ENCODE assay signal across 12 cellular contexts in genomic region chr16:85167589-85168537, GRCh38. TPM values are rescaled to one million over a fixed set of nuclear protein-coding genes. Genes with fewer than 3 reads are reported as not detected.
A peak's percentile ranks its signal among the peaks of the same experiment; 100 is the strongest.
DNase-seq lines count a peak whose midpoint lies in the region; ATAC-seq and TF ChIP-seq lines count a peak whose summit lies in the region.
"Had no signal": no experiment of that assay in that cellular context is flagged by ENCODE, and none has a peak within 500 bp of the region (broad histone marks: within the 10 kb centered on the region; RNA-seq: fewer than 3 reads in every experiment).

No MANE protein-coding gene starts in this region.

- no peak for ATAC-seq in natural killer cell
- ATAC-seq in natural killer cell treated with Interleukin-12 subunit alpha and Interleukin-12 subunit beta and Interleukin-15 and Interleukin-18, amount 100 ng/mL, for 72 hours, result no peak
- ATAC-seq in mucosa of descending colon, result peak; percentile 45

- peak overlapping the region; percentile 73 to 79 (median 76) for H3K27ac ChIP-seq in esophagus muscularis mucosa (replicated peaks in 1 of 4)
- no peak overlapping the region for H3K27ac ChIP-seq in urinary bladder (ENCODE audit: low read depth)
- H3K27ac ChIP-seq in caudate nucleus (ENCODE audit: low read depth, low read length), result no peak overlapping the region
- no peak overlapping the region for H3K27ac ChIP-seq in thyroid gland

- no peak overlapping the region for H3K27ac Mint-ChIP-seq in natural killer cell
- no peak overlapping the region for H3K27ac Mint-ChIP-seq in natural killer cell treated with Interleukin-12 subunit alpha and Interleukin-12 subunit beta and Interleukin-15 and Interleukin-18, amount 100 ng/mL, for 72 hours
- H3K27ac Mint-ChIP-seq: activated CD4-positive, alpha-beta T cell treated with anti-CD3 and anti-CD28 coated beads, Interleukin-2, amount 10 ng/mL, durations not matched to agents 24 days and 14 days had no signal

- no peak for DNase-seq in natural killer cell
- no peak for DNase-seq in natural killer cell treated with Interleukin-12 subunit alpha and Interleukin-12 subunit beta and Interleukin-15 and Interleukin-18, amount 100 ng/mL, for 72 hours (ENCODE audit: low spot score)
- DNase-seq in esophagus muscularis mucosa (ENCODE audit: extremely low spot score), result no peak
- peak in 1 of 3 donors; percentile 46 for DNase-seq in mucosa of descending colon
- DNase-seq in stimulated activated naive CD4-positive, alpha-beta T cell (lab: John Stamatoyannopoulos, UW), result no peak
- DNase-seq in caudate nucleus (lab: John Stamatoyannopoulos, UW), result no peak
- no peak for DNase-seq in thyroid gland
- DNase-seq: activated CD4-positive, alpha-beta T cell treated with anti-CD3 and anti-CD28 coated beads, Interleukin-2, amount 10 ng/mL, durations not matched to agents 24 days and 14 days; activated effector memory CD4-positive, alpha-beta T cell treated with anti-CD3 and anti-CD28 coated beads, Interleukin-2, amount 50 U/mL, for 16 hours had no signal

- no peaks in the 10 kb centered on the region for H3K36me3 Mint-ChIP-seq in natural killer cell
- H3K36me3 Mint-ChIP-seq in natural killer cell treated with Interleukin-12 subunit alpha and Interleukin-12 subunit beta and Interleukin-15 and Interleukin-18, amount 100 ng/mL, for 72 hours, result no peaks in the 10 kb centered on the region

- H3K27me3 ChIP-seq in esophagus muscularis mucosa (peaks cover 0 to 7% (median 1%) of the 10 kb centered on the region in 4 donors), thyroid gland (no peaks in the 10 kb centered on the region)

- intact Hi-C loops in natural killer cell (cut with micrococcal nuclease) (no loop called here), esophagus muscularis mucosa (cut with DNase I) (no loop called here), mucosa of descending colon (cut with DNase I, micrococcal nuclease) (no loop called here), thyroid gland (cut with DNase I) (no loop called here)

- H3K9me3 ChIP-seq in esophagus muscularis mucosa (no peaks in the 10 kb centered on the region), mucosa of descending colon (no peaks in the 10 kb centered on the region), thyroid gland (no peaks in the 10 kb centered on the region)

- TF ChIP-seq CTCF in natural killer cell (IDR thresholded peaks at IDR 0.05), result no peak
- no peak for TF ChIP-seq CTCF in esophagus muscularis mucosa (IDR thresholded peaks at IDR 0.05)
- TF ChIP-seq CTCF in mucosa of descending colon (IDR thresholded peaks at IDR 0.05), result no peak
- TF ChIP-seq CTCF in thyroid gland (IDR thresholded peaks at IDR 0.05), result no peak

- H3K36me3 ChIP-seq in esophagus muscularis mucosa (no peaks in the 10 kb centered on the region), mucosa of descending colon (ENCODE audit: low read depth) (no peaks in the 10 kb centered on the region), urinary bladder (ENCODE audit: insufficient read depth) (no peaks in the 10 kb centered on the region), thyroid gland (no peaks in the 10 kb centered on the region)

- H3K4me3 ChIP-seq in esophagus muscularis mucosa (peak overlapping the region in 2 of 4 donors; percentile 43 to 47), mucosa of descending colon (no peak overlapping the region), urinary bladder (ENCODE audit: low read depth, low read length) (peak overlapping the region; percentile 60), thyroid gland (replicated peaks in 1 of 3) (no peak overlapping the region)
- H3K4me3 ChIP-seq: lung had no signal

- no peak for TF ChIP-seq EP300 in esophagus muscularis mucosa (IDR thresholded peaks at IDR 0.05)

- no peak for TF ChIP-seq POLR2A in esophagus muscularis mucosa (IDR thresholded peaks at IDR 0.05; ENCODE audit: low read depth)
- no peak for TF ChIP-seq POLR2A in thyroid gland (IDR thresholded peaks at IDR 0.05)

- peaks cover 43 to 48% of the 10 kb centered on the region in 2 donors for H3K27me3 Mint-ChIP-seq in natural killer cell (ENCODE audit: low read depth in 2 of 2)
- peaks cover 21 to 33% of the 10 kb centered on the region in 2 donors for H3K27me3 Mint-ChIP-seq in natural killer cell treated with Interleukin-12 subunit alpha and Interleukin-12 subunit beta and Interleukin-15 and Interleukin-18, amount 100 ng/mL, for 72 hours

- H3K4me3 Mint-ChIP-seq in natural killer cell, result peak overlapping the region; percentile 9
- H3K4me3 Mint-ChIP-seq in natural killer cell treated with Interleukin-12 subunit alpha and Interleukin-12 subunit beta and Interleukin-15 and Interleukin-18, amount 100 ng/mL, for 72 hours, result no peak overlapping the region

- peaks cover 61 to 96% (median 93%) of the 10 kb centered on the region in 4 donors for H3K4me1 ChIP-seq in esophagus muscularis mucosa
- peaks cover 6% of the 10 kb centered on the region for H3K4me1 ChIP-seq in mucosa of descending colon (ENCODE audit: low read depth)
- peaks cover 2% of the 10 kb centered on the region for H3K4me1 ChIP-seq in urinary bladder (ENCODE audit: insufficient read depth)
- peaks cover 6 to 44% of the 10 kb centered on the region in 2 donors for H3K4me1 ChIP-seq in thyroid gland

- peaks cover 0 to 7% of the 10 kb centered on the region in 2 donors for H3K4me1 Mint-ChIP-seq in natural killer cell
- H3K4me1 Mint-ChIP-seq in natural killer cell treated with Interleukin-12 subunit alpha and Interleukin-12 subunit beta and Interleukin-15 and Interleukin-18, amount 100 ng/mL, for 72 hours (ENCODE audit: low read depth in 2 of 2), result peaks cover 0 to 2% of the 10 kb centered on the region in 2 donors
- H3K4me1 Mint-ChIP-seq: activated CD4-positive, alpha-beta T cell treated with anti-CD3 and anti-CD28 coated beads, Interleukin-2, amount 10 ng/mL, durations not matched to agents 24 days and 14 days had no signal

- 76% methylated on average over 13 of the region's 22 CpGs for WGBS in esophagus muscularis mucosa
- WGBS in urinary bladder, result 74% methylated on average over 22 of the region's 22 CpGs
- 85 to 87% methylated on average over 22 of the region's 22 CpGs for WGBS in thyroid gland, 2 donors

- H3K9me3 Mint-ChIP-seq in natural killer cell, result no peaks in the 10 kb centered on the region
- no peaks in the 10 kb centered on the region for H3K9me3 Mint-ChIP-seq in natural killer cell treated with Interleukin-12 subunit alpha and Interleukin-12 subunit beta and Interleukin-15 and Interleukin-18, amount 100 ng/mL, for 72 hours
- H3K9me3 Mint-ChIP-seq: activated CD4-positive, alpha-beta T cell treated with anti-CD3 and anti-CD28 coated beads, Interleukin-2, amount 10 ng/mL, durations not matched to agents 24 days and 14 days had no signal

RNA-seq across cellular contexts. Expression of gene CIBAR2, which starts 55.6 kb away (rescaled TPM):
- total RNA-seq in natural killer cell, result not detected
- not detected for total RNA-seq in natural killer cell treated with Interleukin-12 subunit alpha and Interleukin-12 subunit beta and Interleukin-15 and Interleukin-18, amount 100 ng/mL, for 72 hours
- not detected for total RNA-seq in esophagus muscularis mucosa
- total RNA-seq in mucosa of descending colon, result not detected
- not detected for total RNA-seq in urinary bladder
- polyA plus RNA-seq in urinary bladder, result not detected
- total RNA-seq in thyroid gland, result not detected
- total RNA-seq: activated CD4-positive, alpha-beta T cell treated with anti-CD3 and anti-CD28 coated beads, Interleukin-2, amount 10 ng/mL, durations not matched to agents 24 days and 14 days; ureter had no signal

Comparison
In these comparisons a context has a peak if more than half of its experiments do, and no peak if none do; other contexts are left out.
1. H3K27ac ChIP-seq: peak in esophagus muscularis mucosa (4 of 4); none in urinary bladder (single experiment), caudate nucleus (single experiment) and thyroid gland (0 of 3).